ENCODE assay signal across 1 cellular context in the genomic region with DNA sequence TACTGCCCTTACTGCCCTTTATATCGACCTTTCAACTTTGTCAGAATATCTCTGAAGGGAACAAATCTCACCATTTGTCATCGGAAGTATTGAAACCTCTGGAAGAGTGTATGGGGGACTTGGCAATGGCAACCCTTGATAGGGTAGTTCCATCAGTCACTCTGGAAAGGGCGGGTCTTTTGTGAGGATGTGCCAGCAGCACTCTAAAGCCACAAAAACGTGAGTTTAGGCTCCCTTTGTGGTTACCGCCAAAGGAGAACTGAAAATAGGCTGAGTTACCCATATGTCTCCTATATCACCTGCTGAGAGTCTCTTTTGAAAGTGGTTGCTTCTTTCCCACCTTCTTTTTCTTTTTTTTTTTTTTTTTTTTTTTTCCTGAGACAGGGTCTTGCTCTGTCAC.
TF ChIP-seq lines count a peak whose summit lies in the region.

No MANE protein-coding gene starts in this region.

TF ChIP-seq in GM23338, 12 proteins besides CTCF, POLR2A, EP300 and RAD21 (continued from another document):
- TF ChIP-seq, protein P1, sequence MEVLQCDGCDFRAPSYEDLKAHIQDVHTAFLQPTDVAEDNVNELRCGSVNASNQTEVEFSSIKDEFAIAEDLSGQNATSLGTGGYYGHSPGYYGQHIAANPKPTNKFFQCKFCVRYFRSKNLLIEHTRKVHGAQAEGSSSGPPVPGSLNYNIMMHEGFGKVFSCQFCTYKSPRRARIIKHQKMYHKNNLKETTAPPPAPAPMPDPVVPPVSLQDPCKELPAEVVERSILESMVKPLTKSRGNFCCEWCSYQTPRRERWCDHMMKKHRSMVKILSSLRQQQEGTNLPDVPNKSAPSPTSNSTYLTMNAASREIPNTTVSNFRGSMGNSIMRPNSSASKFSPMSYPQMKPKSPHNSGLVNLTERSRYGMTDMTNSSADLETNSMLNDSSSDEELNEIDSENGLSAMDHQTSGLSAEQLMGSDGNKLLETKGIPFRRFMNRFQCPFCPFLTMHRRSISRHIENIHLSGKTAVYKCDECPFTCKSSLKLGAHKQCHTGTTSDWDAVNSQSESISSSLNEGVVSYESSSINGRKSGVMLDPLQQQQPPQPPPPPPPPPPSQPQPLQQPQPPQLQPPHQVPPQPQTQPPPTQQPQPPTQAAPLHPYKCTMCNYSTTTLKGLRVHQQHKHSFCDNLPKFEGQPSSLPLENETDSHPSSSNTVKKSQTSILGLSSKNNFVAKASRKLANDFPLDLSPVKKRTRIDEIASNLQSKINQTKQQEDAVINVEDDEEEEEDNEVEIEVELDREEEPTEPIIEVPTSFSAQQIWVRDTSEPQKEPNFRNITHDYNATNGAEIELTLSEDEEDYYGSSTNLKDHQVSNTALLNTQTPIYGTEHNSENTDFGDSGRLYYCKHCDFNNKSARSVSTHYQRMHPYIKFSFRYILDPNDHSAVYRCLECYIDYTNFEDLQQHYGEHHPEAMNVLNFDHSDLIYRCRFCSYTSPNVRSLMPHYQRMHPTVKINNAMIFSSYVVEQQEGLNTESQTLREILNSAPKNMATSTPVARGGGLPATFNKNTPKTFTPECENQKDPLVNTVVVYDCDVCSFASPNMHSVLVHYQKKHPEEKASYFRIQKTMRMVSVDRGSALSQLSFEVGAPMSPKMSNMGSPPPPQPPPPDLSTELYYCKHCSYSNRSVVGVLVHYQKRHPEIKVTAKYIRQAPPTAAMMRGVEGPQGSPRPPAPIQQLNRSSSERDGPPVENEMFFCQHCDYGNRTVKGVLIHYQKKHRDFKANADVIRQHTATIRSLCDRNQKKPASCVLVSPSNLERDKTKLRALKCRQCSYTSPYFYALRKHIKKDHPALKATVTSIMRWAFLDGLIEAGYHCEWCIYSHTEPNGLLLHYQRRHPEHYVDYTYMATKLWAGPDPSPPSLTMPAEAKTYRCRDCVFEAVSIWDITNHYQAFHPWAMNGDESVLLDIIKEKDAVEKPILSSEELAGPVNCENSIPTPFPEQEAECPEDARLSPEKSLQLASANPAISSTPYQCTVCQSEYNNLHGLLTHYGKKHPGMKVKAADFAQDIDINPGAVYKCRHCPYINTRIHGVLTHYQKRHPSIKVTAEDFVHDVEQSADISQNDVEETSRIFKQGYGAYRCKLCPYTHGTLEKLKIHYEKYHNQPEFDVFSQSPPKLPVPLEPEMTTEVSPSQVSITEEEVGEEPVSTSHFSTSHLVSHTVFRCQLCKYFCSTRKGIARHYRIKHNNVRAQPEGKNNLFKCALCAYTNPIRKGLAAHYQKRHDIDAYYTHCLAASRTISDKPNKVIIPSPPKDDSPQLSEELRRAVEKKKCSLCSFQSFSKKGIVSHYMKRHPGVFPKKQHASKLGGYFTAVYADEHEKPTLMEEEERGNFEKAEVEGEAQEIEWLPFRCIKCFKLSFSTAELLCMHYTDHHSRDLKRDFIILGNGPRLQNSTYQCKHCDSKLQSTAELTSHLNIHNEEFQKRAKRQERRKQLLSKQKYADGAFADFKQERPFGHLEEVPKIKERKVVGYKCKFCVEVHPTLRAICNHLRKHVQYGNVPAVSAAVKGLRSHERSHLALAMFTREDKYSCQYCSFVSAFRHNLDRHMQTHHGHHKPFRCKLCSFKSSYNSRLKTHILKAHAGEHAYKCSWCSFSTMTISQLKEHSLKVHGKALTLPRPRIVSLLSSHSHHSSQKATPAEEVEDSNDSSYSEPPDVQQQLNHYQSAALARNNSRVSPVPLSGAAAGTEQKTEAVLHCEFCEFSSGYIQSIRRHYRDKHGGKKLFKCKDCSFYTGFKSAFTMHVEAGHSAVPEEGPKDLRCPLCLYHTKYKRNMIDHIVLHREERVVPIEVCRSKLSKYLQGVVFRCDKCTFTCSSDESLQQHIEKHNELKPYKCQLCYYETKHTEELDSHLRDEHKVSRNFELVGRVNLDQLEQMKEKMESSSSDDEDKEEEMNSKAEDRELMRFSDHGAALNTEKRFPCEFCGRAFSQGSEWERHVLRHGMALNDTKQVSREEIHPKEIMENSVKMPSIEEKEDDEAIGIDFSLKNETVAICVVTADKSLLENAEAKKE (CRISPR knock-in tag; IDR thresholded peaks at IDR 0.05), result no peak
